Comparison of ENCODE assay signal across 8 cellular contexts in genomic region chr3:106609666-106610301, GRCh38.
A peak's percentile ranks its signal among the peaks of the same experiment; 100 is the strongest.
DNase-seq lines count a peak whose midpoint lies in the region; ATAC-seq lines count a peak whose summit lies in the region.

No MANE protein-coding gene starts in this region.

- DNase-seq in AML-193 (lab: John Stamatoyannopoulos, UW) (peak; percentile 51 to 70), NCI-H748 (lab: John Stamatoyannopoulos, UW; ENCODE audit: unreplicated experiment) (peak; percentile 72), memory B cell (ENCODE audit: low spot score in 2 of 2) (peak; percentile 56 to 68)
- DNase-seq in activated CD4-positive, alpha-beta T cell treated with anti-CD3 and anti-CD28 coated beads, Interleukin-2, amount 50 U/mL, for 4 hours: peak; percentile 59 to 60
- peak; percentile 54 for DNase-seq in effector CD4-positive, alpha-beta T cell
- DNase-seq in stimulated activated CD8-positive, alpha-beta memory T cell treated with anti-CD3 and anti-CD28 coated beads, Interleukin-2, amount 100 ng/mL, for 1 hour (ENCODE audit: low read depth in 2 of 2): peak; percentile 13 to 30

- no peaks in the 10 kb centered on the region for H3K4me1 Mint-ChIP-seq in memory B cell

- H3K9me3 Mint-ChIP-seq in memory B cell: peaks cover 6% of the 10 kb centered on the region

- H3K27ac Mint-ChIP-seq in memory B cell: no peak overlapping the region

- H3K27me3 Mint-ChIP-seq in memory B cell: peaks cover 1% of the 10 kb centered on the region

- peak; percentile 73 for ATAC-seq in GM19043 (IDR thresholded peaks at IDR 0.05; ENCODE audit: low read depth, unreplicated experiment)
- ATAC-seq in HG03460 (IDR thresholded peaks at IDR 0.05; ENCODE audit: unreplicated experiment): peak; percentile 77
- peak; percentile 72 for ATAC-seq in memory B cell (ENCODE audit: low read depth)

- no peak overlapping the region for H3K4me3 Mint-ChIP-seq in memory B cell

- H3K36me3 Mint-ChIP-seq in memory B cell: peaks cover 2% of the 10 kb centered on the region

Comparison
In these comparisons a context has a peak if more than half of its experiments do, and no peak if none do; other contexts are left out.
1. Peak in every context shown above with its lines: DNase-seq and ATAC-seq.
2. DNase-seq: peak in every context shown above with its lines; median percentile 72 in NCI-H748; 62 in memory B cell; 60 in AML-193; 60 in activated CD4-positive, alpha-beta T cell treated with anti-CD3 and anti-CD28 coated beads, Interleukin-2, amount 50 U/mL, for 4 hours; 54 in effector CD4-positive, alpha-beta T cell; 22 in stimulated activated CD8-positive, alpha-beta memory T cell treated with anti-CD3 and anti-CD28 coated beads, Interleukin-2, amount 100 ng/mL, for 1 hour.